In the genomic region with DNA sequence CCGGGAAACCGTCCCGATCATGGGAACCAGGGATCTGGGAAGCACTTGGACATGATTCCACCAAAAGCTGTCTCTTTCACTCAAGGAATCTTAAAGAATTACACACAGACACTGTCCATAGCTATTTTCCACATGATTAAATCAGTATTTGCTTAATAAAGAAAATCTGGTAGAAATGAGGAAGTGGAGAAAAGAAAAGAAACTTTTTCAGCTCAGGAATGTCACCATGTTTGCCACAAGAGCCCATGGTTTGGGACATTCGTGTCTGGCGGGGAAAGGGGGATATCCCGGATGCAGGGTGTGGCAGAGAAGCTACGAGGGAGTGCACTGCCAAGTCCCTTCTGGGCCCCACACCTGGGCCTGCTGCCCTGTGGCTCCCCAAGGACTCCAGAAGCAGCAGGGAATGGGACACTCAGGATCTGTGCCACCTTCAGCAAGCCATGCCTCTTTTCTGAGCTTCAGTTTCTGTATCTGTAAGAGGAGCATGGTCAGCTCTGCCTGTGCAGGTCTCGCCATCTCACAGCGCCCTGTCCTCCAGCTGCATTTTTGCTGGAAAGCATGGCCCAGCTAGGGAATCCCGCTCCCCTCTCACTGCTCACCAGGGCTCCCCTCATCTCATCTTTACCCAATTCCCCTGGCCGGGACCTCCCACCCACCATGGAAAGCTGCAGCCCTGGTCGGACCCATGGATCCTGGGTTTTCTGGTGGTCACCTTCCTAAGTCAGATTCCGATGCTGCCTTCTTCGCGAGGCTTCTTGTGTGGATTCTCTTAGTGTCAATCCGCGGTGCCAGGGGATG, we compare ENCODE assay signal across 24 cellular contexts.
"Had no signal": no experiment of that assay in that cellular context is flagged by ENCODE, and none has a peak within 500 bp of the region (broad histone marks: within the 10 kb centered on the region; RNA-seq: fewer than 3 reads in every experiment).

No MANE protein-coding gene starts in this region.

- H3K36me3 Mint-ChIP-seq: activated naive CD4-positive, alpha-beta T cell treated with anti-CD3 and anti-CD28 coated beads, Interleukin-2, amount 10 ng/mL, durations not matched to agents 7 days and 5 days; activated naive CD8-positive, alpha-beta T cell treated with anti-CD3 and anti-CD28 coated beads, Interleukin-2, amount 10 ng/mL, durations not matched to agents 7 days and 5 days; brain; natural killer cell treated with Interleukin-12 subunit alpha and Interleukin-12 subunit beta and Interleukin-15 and Interleukin-18, amount 100 ng/mL, for 72 hours had no signal

- H3K9me3 Mint-ChIP-seq: activated naive CD4-positive, alpha-beta T cell treated with anti-CD3 and anti-CD28 coated beads, Interleukin-2, amount 10 ng/mL, durations not matched to agents 7 days and 5 days; activated naive CD8-positive, alpha-beta T cell treated with anti-CD3 and anti-CD28 coated beads, Interleukin-2, amount 10 ng/mL, durations not matched to agents 7 days and 5 days; brain; effector memory CD8-positive, alpha-beta T cell; natural killer cell treated with Interleukin-12 subunit alpha and Interleukin-12 subunit beta and Interleukin-15 and Interleukin-18, amount 100 ng/mL, for 72 hours had no signal

- H3K27me3 Mint-ChIP-seq: activated CD4-positive, alpha-beta T cell treated with anti-CD3 and anti-CD28 coated beads for 36 hours; activated naive CD4-positive, alpha-beta T cell treated with anti-CD3 and anti-CD28 coated beads, Interleukin-2, amount 10 ng/mL, durations not matched to agents 7 days and 5 days; activated naive CD8-positive, alpha-beta T cell treated with anti-CD3 and anti-CD28 coated beads, Interleukin-2, amount 10 ng/mL, durations not matched to agents 7 days and 5 days had no signal

- H3K36me3 ChIP-seq: ascending aorta, left lung, lower lobe of right lung, neutrophil, pancreas, spleen, tibial nerve had no signal

- ATAC-seq: activated CD4-positive, alpha-beta T cell treated with anti-CD3 and anti-CD28 coated beads for 36 hours; effector memory CD8-positive, alpha-beta T cell; left lung; lower lobe of right lung; mucosa of descending colon; natural killer cell treated with Interleukin-12 subunit alpha and Interleukin-12 subunit beta and Interleukin-15 and Interleukin-18, amount 100 ng/mL, for 72 hours; psoas muscle had no signal

- H3K27ac ChIP-seq: ascending aorta, left lung, lower lobe of right lung, neutrophil, pancreas, psoas muscle, spleen, tibial nerve had no signal

- H3K27ac Mint-ChIP-seq: activated CD4-positive, alpha-beta T cell treated with anti-CD3 and anti-CD28 coated beads for 36 hours; activated naive CD4-positive, alpha-beta T cell treated with anti-CD3 and anti-CD28 coated beads, Interleukin-2, amount 10 ng/mL, durations not matched to agents 7 days and 5 days; activated naive CD8-positive, alpha-beta T cell treated with anti-CD3 and anti-CD28 coated beads, Interleukin-2, amount 10 ng/mL, durations not matched to agents 7 days and 5 days; brain; effector memory CD8-positive, alpha-beta T cell; natural killer cell treated with Interleukin-12 subunit alpha and Interleukin-12 subunit beta and Interleukin-15 and Interleukin-18, amount 100 ng/mL, for 72 hours had no signal

- DNase-seq: activated CD4-positive, alpha-beta T cell treated with anti-CD3 and anti-CD28 coated beads for 36 hours; activated CD4-positive, CD25-positive, alpha-beta regulatory T cell; activated gamma-delta T cell; activated naive CD4-positive, alpha-beta T cell treated with anti-CD3 and anti-CD28 coated beads, Interleukin-2, amount 10 ng/mL, durations not matched to agents 7 days and 5 days; activated naive CD8-positive, alpha-beta T cell treated with anti-CD3 and anti-CD28 coated beads, Interleukin-2, amount 10 ng/mL, durations not matched to agents 7 days and 5 days; caudate nucleus; cortex of kidney; effector memory CD8-positive, alpha-beta T cell; erythroblast; foreskin fibroblast; head of caudate nucleus; hypothalamus; left lung; lower lobe of right lung; mucosa of descending colon; pancreas; psoas muscle; spleen; stimulated activated naive CD4-positive, alpha-beta T cell had no signal

- H3K4me3 Mint-ChIP-seq: activated CD4-positive, alpha-beta T cell treated with anti-CD3 and anti-CD28 coated beads for 36 hours; activated naive CD4-positive, alpha-beta T cell treated with anti-CD3 and anti-CD28 coated beads, Interleukin-2, amount 10 ng/mL, durations not matched to agents 7 days and 5 days; activated naive CD8-positive, alpha-beta T cell treated with anti-CD3 and anti-CD28 coated beads, Interleukin-2, amount 10 ng/mL, durations not matched to agents 7 days and 5 days; brain; effector memory CD8-positive, alpha-beta T cell; natural killer cell treated with Interleukin-12 subunit alpha and Interleukin-12 subunit beta and Interleukin-15 and Interleukin-18, amount 100 ng/mL, for 72 hours had no signal

- H3K4me3 ChIP-seq: ascending aorta, left lung, lower lobe of right lung, mucosa of descending colon, pancreas, psoas muscle, spleen, tibial nerve had no signal

- H3K27me3 ChIP-seq: ascending aorta, left lung, neutrophil, pancreas, spleen, tibial nerve had no signal

- H3K9me3 ChIP-seq: ascending aorta, left lung, lower lobe of right lung, mucosa of descending colon, neutrophil, pancreas, psoas muscle, spleen, tibial nerve had no signal

- H3K4me1 Mint-ChIP-seq: activated CD4-positive, alpha-beta T cell treated with anti-CD3 and anti-CD28 coated beads for 36 hours; activated naive CD4-positive, alpha-beta T cell treated with anti-CD3 and anti-CD28 coated beads, Interleukin-2, amount 10 ng/mL, durations not matched to agents 7 days and 5 days; activated naive CD8-positive, alpha-beta T cell treated with anti-CD3 and anti-CD28 coated beads, Interleukin-2, amount 10 ng/mL, durations not matched to agents 7 days and 5 days; brain had no signal

- H3K4me1 ChIP-seq: ascending aorta, left lung, lower lobe of right lung, pancreas, spleen had no signal
